In the genomic region with DNA sequence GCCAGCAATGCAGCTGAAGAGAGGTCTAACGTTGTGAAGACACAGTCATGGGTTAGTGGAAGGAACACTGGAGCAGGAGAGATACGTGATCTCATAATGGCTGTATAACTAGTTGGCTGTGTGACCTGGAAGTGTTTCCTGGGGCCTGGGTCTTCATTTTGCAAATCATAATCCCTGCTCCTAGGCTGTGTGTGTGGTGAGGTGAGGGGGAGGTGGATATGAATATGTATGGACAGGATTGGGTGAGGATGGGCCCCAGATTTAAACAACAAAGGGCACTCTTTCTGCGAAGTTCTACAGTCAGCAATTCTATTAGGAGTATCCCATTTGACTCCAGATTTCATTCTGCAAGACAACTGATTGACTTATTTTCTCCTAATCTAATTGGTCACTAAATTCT, we compare ENCODE assay signal across 22 cellular contexts. TPM values are rescaled to one million over a fixed set of nuclear protein-coding genes. Genes with fewer than 3 reads are reported as not detected.
A peak's percentile ranks its signal among the peaks of the same experiment; 100 is the strongest.
DNase-seq lines count a peak whose midpoint lies in the region; ATAC-seq, FAIRE-seq and TF ChIP-seq lines count a peak whose summit lies in the region.
"Had no signal": no experiment of that assay in that cellular context is flagged by ENCODE, and none has a peak within 500 bp of the region (broad histone marks: within the 10 kb centered on the region; RNA-seq: fewer than 3 reads in every experiment).

No MANE protein-coding gene starts in this region.

- TF ChIP-seq RAD21 in H1 (IDR thresholded peaks at IDR 0.05 in 1 of 2, conservative IDR thresholded peaks at IDR 0.05 in 1 of 2; ENCODE audit: low read depth in 2 of 2, low read length in 2 of 2), result no peak

- H2AFZ ChIP-seq in GM23338, result no peak overlapping the region
- no peak overlapping the region for H2AFZ ChIP-seq in H1 (ENCODE audit: low read length)
- H2AFZ ChIP-seq: GM23248 had no signal

- peak overlapping the region in 1 of 4 experiments; percentile 40; a peak in 1 of 7 replicates for H3K9ac ChIP-seq in H1 (replicated peaks in 1 of 4; ENCODE audit: extremely low read depth in 1 of 4, low read depth in 3 of 4, low read length in 3 of 4)
- H3K9ac ChIP-seq: GM23248 had no signal

- H3K4ac ChIP-seq in H1 (replicated peaks; ENCODE audit: insufficient read length, low read depth, low read length), result no peak overlapping the region

- H3K18ac ChIP-seq in H1 (ENCODE audit: extremely low read depth, low read length), result peak overlapping the region; percentile 52; the same call in 1 of the 2 replicates

- peak overlapping the region; percentile 55 for H3K4me2 ChIP-seq in GM23338
- peak overlapping the region; percentile 38 to 61 for H3K4me2 ChIP-seq in H1 (ENCODE audit: insufficient read depth in 1 of 2, low read depth in 2 of 2, low read length in 2 of 2)

- H4K91ac ChIP-seq in H1 (replicated peaks; ENCODE audit: insufficient read length, low read length), result no peak overlapping the region

- CTCF ChIA-PET in Panc1 (lab: Charles Lee) (no interaction called here), H1 (lab: Charles Lee; ENCODE audit: partially characterized antibody) (no interaction called here)

- H3K4me3 Mint-ChIP-seq in GM23338, result peak overlapping the region; percentile 62
- H3K4me3 Mint-ChIP-seq: CD4-positive, alpha-beta memory T cell had no signal

- peak overlapping the region; percentile 51; the same call in 1 of the 2 replicates for H3K27ac ChIP-seq in GM23338 (ENCODE audit: low read depth)
- H3K27ac ChIP-seq in Panc1 (ENCODE audit: low read length), result peak overlapping the region; percentile 64
- H3K27ac ChIP-seq in H1 (ENCODE audit: low read depth, low read length), result 0 out of 2 replicates have a peak overlapping the region, but pooled peaks have one; percentile 21
- H3K27ac ChIP-seq: GM23248, RWPE1, SJCRH30 had no signal

- TF ChIP-seq POLR2A in H1 (IDR thresholded peaks at IDR 0.05; ENCODE audit: control extremely low read depth in 1 of 2, low read depth in 2 of 2, low read length in 2 of 2), result no peak

- H2BK5ac ChIP-seq in H1 (ENCODE audit: low read depth, low read length), result peak overlapping the region; percentile 9; the same call in 1 of the 2 replicates

- no peak for TF ChIP-seq EP300 in H1 (IDR thresholded peaks at IDR 0.05; ENCODE audit: borderline replicate concordance in 1 of 2, low read depth in 2 of 2, low read length in 2 of 2)

- H2BK20ac ChIP-seq in H1 (ENCODE audit: low read length), result no peak overlapping the region

- no peaks in the 10 kb centered on the region for H3K9me3 Mint-ChIP-seq in GM23338
- H3K9me3 Mint-ChIP-seq: CD4-positive, alpha-beta memory T cell had no signal

- peaks cover 3% of the 10 kb centered on the region; the same call in 1 of the 3 replicates for H3K36me3 Mint-ChIP-seq in GM23338 (ENCODE audit: low read depth)

- no peaks in the 10 kb centered on the region for H3K27me3 ChIP-seq in GM23338 (ENCODE audit: insufficient read depth)
- no peaks in the 10 kb centered on the region for H3K27me3 ChIP-seq in Panc1 (ENCODE audit: control insufficient read depth, insufficient read depth, low read length)
- no peaks in the 10 kb centered on the region for H3K27me3 ChIP-seq in H1 (replicated peaks in 1 of 4; ENCODE audit: control insufficient read depth in 3 of 4, extremely low read depth in 1 of 4, insufficient read depth in 3 of 4, low read length in 3 of 4)
- H3K27me3 ChIP-seq: SJCRH30 had no signal

- peak; percentile 49 for DNase-seq in GM23338 (ENCODE audit: low spot score)
- DNase-seq in Panc1 (ENCODE audit: low read depth, low spot score), result no peak
- peak in 1 of 2 experiments; percentile 25 for DNase-seq in H1 (ENCODE audit: low read depth in 1 of 2, low spot score in 2 of 2)
- DNase-seq in iPS-NIHi7 (ENCODE audit: extremely low spot score), result peak; percentile 14
- no peak for DNase-seq in Ammon's horn (ENCODE audit: low spot score)
- no peak for DNase-seq in NCI-H146 (lab: John Stamatoyannopoulos, UW)
- DNase-seq in cerebellum (ENCODE audit: low spot score), result no peak
- DNase-seq: 8988T; Calu3; CD4-positive, alpha-beta memory T cell; DMS53; GM23248; NCI-H1417; NCI-H2029; NCI-H2171; NCI-H446; NCI-H69; NK-92 treated with Interleukin-12 subunit alpha and Interleukin-12 subunit beta, amount 100 ng/mL, for 24 hours; OCI-M1; SJCRH30 had no signal

- H4K8ac ChIP-seq in H1 (ENCODE audit: extremely low read depth, insufficient read depth, low read length), result no peak overlapping the region

- POLR2A ChIA-PET in Panc1 (lab: Charles Lee) (no interaction called here), H1 (lab: Charles Lee; ENCODE audit: partially characterized antibody) (no interaction called here)

- peaks cover 35% of the 10 kb centered on the region for H3K79me2 ChIP-seq in GM23338 (replicated peaks; ENCODE audit: insufficient read depth)
- peaks cover 0 to 23% of the 10 kb centered on the region in 2 experiments; a peak in 2 of 4 replicates for H3K79me2 ChIP-seq in H1 (ENCODE audit: control insufficient read depth in 1 of 2, insufficient read depth in 2 of 2, low read length in 2 of 2)

- no peaks in the 10 kb centered on the region for H3F3A ChIP-seq in GM23338 (replicated peaks; ENCODE audit: low read depth)

- H3K36me3 ChIP-seq in GM23338 (ENCODE audit: insufficient read depth), result 0 out of 2 replicates have a peak, but pooled peaks cover 1% of the 10 kb centered on the region
- H3K36me3 ChIP-seq in Panc1 (ENCODE audit: control insufficient read depth, insufficient read depth, low read length), result peaks cover 4% of the 10 kb centered on the region
- peaks cover 0 to 1% (median 0%) of the 10 kb centered on the region in 4 experiments; a peak in 1 of 8 replicates for H3K36me3 ChIP-seq in H1 (ENCODE audit: control insufficient read depth in 2 of 4, insufficient read depth in 4 of 4, low read length in 3 of 4)

- FAIRE-seq in H1 (lab: Jason Lieb, UNC), result peak; percentile 45

- in situ Hi-C loops in Panc1 (cut with HindIII; ENCODE audit: low pct_unique_long_range_greater_than_20kb, low sequenced_read_pairs), result no loop called here

- 29% methylated on average over 3 of the region's 3 CpGs; no CpG with 5 or more reads in 1 of the 2 experiments for WGBS in H1 (ENCODE audit: extremely low coverage in 1 of 2, insufficient coverage in 1 of 2, insufficient read length in 1 of 2, insufficient replicate concordance in 2 of 2, low coverage in 1 of 2, low lambda C conversion rate in 2 of 2, missing lambda C conversion rate in 1 of 2), 2 experiments

- no peaks in the 10 kb centered on the region for H3K9me3 ChIP-seq in Panc1 (ENCODE audit: control insufficient read depth, insufficient read depth, low read depth, low read length)
- no peaks in the 10 kb centered on the region for H3K9me3 ChIP-seq in H1 (ENCODE audit: insufficient read depth in 2 of 2, low read depth in 1 of 2, low read length in 1 of 2)
- H3K9me3 ChIP-seq: SJCRH30 had no signal

- H4K20me1 ChIP-seq in GM23338 (replicated peaks; ENCODE audit: insufficient read depth), result no peaks in the 10 kb centered on the region
- no peaks in the 10 kb centered on the region for H4K20me1 ChIP-seq in H1 (replicated peaks in 1 of 2; ENCODE audit: control insufficient read depth in 1 of 2, insufficient read depth in 2 of 2, low read length in 2 of 2)

- H3K4me3 ChIP-seq in GM23338 (peak overlapping the region; percentile 25), Panc1 (ENCODE audit: low read depth in 2 of 2, low read length in 2 of 2) (no peak overlapping the region), H1 (ENCODE audit: extremely low read depth in 1 of 4, insufficient read depth in 2 of 4, low read depth in 3 of 4, low read length in 4 of 4) (peak overlapping the region in 1 of 4 experiments; percentile 39; a peak in 3 of 8 replicates)
- H3K4me3 ChIP-seq: GM23248, SJCRH30 had no signal

- intact Hi-C loops in Panc1 (cut with micrococcal nuclease; ENCODE audit: unreplicated experiment), result no loop called here

- H3K23ac ChIP-seq in H1 (ENCODE audit: insufficient read length), result no peak overlapping the region

- no peak overlapping the region for H2AK5ac ChIP-seq in H1 (ENCODE audit: low read depth, low read length)

- H3K27ac Mint-ChIP-seq in GM23338, result peak overlapping the region; percentile 96

- H2BK120ac ChIP-seq in H1 (replicated peaks; ENCODE audit: low read depth, low read length), result no peak overlapping the region

- no TSS peak for BruUV-seq in Panc1 (replicated peaks; lab: Mats Ljungman, UMichigan)

- H3K23me2 ChIP-seq in H1 (ENCODE audit: low read depth, low read length), result no peaks in the 10 kb centered on the region

- peaks cover 61% of the 10 kb centered on the region for H3K4me1 Mint-ChIP-seq in GM23338

- H3K27me3 Mint-ChIP-seq in GM23338 (ENCODE audit: insufficient read depth, low read depth, poor library complexity), result no peaks in the 10 kb centered on the region
- H3K27me3 Mint-ChIP-seq: CD4-positive, alpha-beta memory T cell had no signal

- no peak overlapping the region for H2BK12ac ChIP-seq in H1 (ENCODE audit: low read depth, low read length)

- peaks cover 54% of the 10 kb centered on the region for H3K4me1 ChIP-seq in GM23338 (ENCODE audit: insufficient read depth)
- H3K4me1 ChIP-seq in Panc1 (ENCODE audit: control insufficient read depth, insufficient read depth, low read length), result peaks cover 39% of the 10 kb centered on the region
- peaks cover 0 to 18% (median 11%) of the 10 kb centered on the region in 4 experiments; a peak in 4 of 7 replicates for H3K4me1 ChIP-seq in H1 (replicated peaks in 1 of 4; ENCODE audit: control insufficient read depth in 3 of 4, insufficient read depth in 4 of 4, low read length in 3 of 4)
- H3K4me1 ChIP-seq: SJCRH30 had no signal

- H4K5ac ChIP-seq in H1 (ENCODE audit: insufficient read length, low read depth, low read length), result peak overlapping the region; percentile 46

- no peak overlapping the region for H3K14ac ChIP-seq in H1 (ENCODE audit: insufficient read length)

- H3K9me2 ChIP-seq in GM23338 (ENCODE audit: insufficient read depth), result no peaks in the 10 kb centered on the region

- no peak overlapping the region for H2BK15ac ChIP-seq in H1 (ENCODE audit: low read length)

- no peaks in the 10 kb centered on the region for H3K79me1 ChIP-seq in H1 (ENCODE audit: low read depth, low read length)

- TF ChIP-seq CTCF in GM23338 (conservative IDR thresholded peaks at IDR 0.05; ENCODE audit: low read depth in 2 of 2) (no peak), Panc1 (IDR thresholded peaks at IDR 0.05) (no peak), H1 (IDR thresholded peaks at IDR 0.05; ENCODE audit: control extremely low read depth in 1 of 3, insufficient read depth in 1 of 3, low read depth in 1 of 3, low read length in 3 of 3) (no peak)

- peak; percentile 81 for ATAC-seq in GM23338
- no peak for ATAC-seq in Panc1
- ATAC-seq in HG03565 (IDR thresholded peaks at IDR 0.05; ENCODE audit: unreplicated experiment), result no peak

- H3K56ac ChIP-seq in H1 (replicated peaks; ENCODE audit: insufficient read length, low read depth, low read length), result no peak overlapping the region

RNA-seq across cellular contexts. Expression of gene ANKRD28, which starts 41.3 kb away (rescaled TPM):
- 61.3 and 63.7 TPM in 2 replicates for total RNA-seq in GM23338 (2014; rRNA removed; shearing (Covaris generic))
- polyA plus RNA-seq in GM23338 (2016; fragmentation: Nextera tagmentation; extraction: Ambion mirVana), result 13.9 and 15.2 TPM in 2 replicates
- total RNA-seq in Panc1 (2021; ENCODE audit: unreplicated experiment), result 89.3 TPM
- polyA plus RNA-seq in Panc1 (2012; ENCODE audit: insufficient read length), result 35.0 TPM
- total RNA-seq in H1 (2021; fragmentation: NEBNext Ultra II Directional; extraction: Animal tissue kit (Norgen Biotek cat#: 25700)), result 61.4 and 61.7 TPM in 2 replicates
- polyA plus RNA-seq in H1 (2011; rRNA removed), result 21.4 and 39.1 TPM in 2 replicates
- polyA plus RNA-seq in H1 (2011; cell fraction: cytosol; rRNA removed), result 28.1 TPM
- polyA plus RNA-seq in H1 (2011; cell fraction: nucleus; rRNA removed), result 43.7 TPM
- polyA plus RNA-seq in H1 (2012, experiment 1 of 2), result 37.2 to 51.3 TPM (median 45.6 TPM) in 4 replicates
- polyA plus RNA-seq in H1 (2012, experiment 2 of 2), result 1.6 TPM
- polyA plus RNA-seq in H1 (2013, experiment 1 of 2), result 21.0 TPM
- 18.8 TPM for polyA plus RNA-seq in H1 (2013, experiment 2 of 2)
- polyA minus RNA-seq in H1 (2011; rRNA and poly(A)+ RNA removed), result 110 and 187 TPM in 2 replicates
- polyA minus RNA-seq in H1 (2011; cell fraction: cytosol; rRNA and poly(A)+ RNA removed), result 55.6 TPM
- polyA minus RNA-seq in H1 (2011; cell fraction: nucleus; rRNA and poly(A)+ RNA removed), result 112 TPM
- 117 TPM for total RNA-seq in cerebellum

Comparison
In these comparisons a context has a peak if more than half of its experiments do, and no peak if none do; other contexts are left out.
1. DNase-seq: peak in GM23338 (single experiment) and iPS-NIHi7 (single experiment); none in Panc1 (single experiment), Ammon's horn (single experiment), NCI-H146 (single experiment) and cerebellum (single experiment).
2. Peak in every context shown above with its lines, with median percentiles within 50 percentile points of each other: H3K27ac ChIP-seq.